Comparison of ENCODE assay signal across 10 cellular contexts in the genomic region with DNA sequence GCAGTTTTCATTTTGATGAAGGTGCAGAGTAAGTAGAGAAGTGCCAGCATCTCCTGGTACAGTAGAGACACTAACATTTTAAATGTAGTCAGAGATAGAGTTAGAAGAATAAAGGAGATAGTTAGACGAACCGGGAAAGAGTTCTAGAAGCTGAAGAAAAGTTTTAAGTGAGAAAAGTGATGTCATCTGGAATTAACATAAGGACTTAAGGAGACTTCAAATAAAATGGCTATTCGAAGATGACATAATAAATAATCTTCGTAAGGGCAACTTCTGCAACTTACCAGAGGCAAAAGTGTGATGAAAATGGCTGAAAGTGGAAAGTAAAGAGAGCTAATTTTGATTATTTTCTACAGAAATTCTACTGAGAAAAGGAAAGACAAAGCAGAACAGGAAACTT. TPM values are rescaled to one million over a fixed set of nuclear protein-coding genes. Genes with fewer than 3 reads are reported as not detected.
"Had no signal": no experiment of that assay in that cellular context is flagged by ENCODE, and none has a peak within 500 bp of the region (broad histone marks: within the 10 kb centered on the region; RNA-seq: fewer than 3 reads in every experiment).

No MANE protein-coding gene starts in this region.

- H3K36me3 ChIP-seq: HAP-1 had no signal

- FAIRE-seq: HTR-8/SVneo, K562 had no signal

- H2AFZ ChIP-seq: GM23248 had no signal

- H3K9ac ChIP-seq: GM23248 had no signal

- DNase-seq: GM23248, GOT3, H7, IMR-90, KG1 had no signal

- ATAC-seq: HCT116, K562 had no signal

- H3K27ac ChIP-seq: GM23248 had no signal

- H3K9me3 ChIP-seq: HAP-1 had no signal

- H3K4me3 ChIP-seq: GM23248, HAP-1, K562 had no signal

RNA-seq across cellular contexts. Expression of gene GNAT3, which starts 20.4 kb away (rescaled TPM):
- total RNA-seq: GM23248, H7, HT-29, IMR-90, K562 had no signal
- polyA plus RNA-seq: GM23248, IMR-90, K562 had no signal
